Comparison of ENCODE assay signal across 26 cellular contexts in genomic region chr2:83585250-83585649, GRCh38.
DNase-seq lines count a peak whose midpoint lies in the region; ATAC-seq, FAIRE-seq and TF ChIP-seq lines count a peak whose summit lies in the region.
"Had no signal": no experiment of that assay in that cellular context is flagged by ENCODE, and none has a peak within 500 bp of the region (broad histone marks: within the 10 kb centered on the region; RNA-seq: fewer than 3 reads in every experiment).

No MANE protein-coding gene starts in this region.

- H3K56ac ChIP-seq in H1 (replicated peaks; ENCODE audit: insufficient read length, low read depth, low read length), result no peak overlapping the region

- H3K27me3 Mint-ChIP-seq in HFFc6 (ENCODE audit: insufficient read depth), result no peaks in the 10 kb centered on the region
- no peaks in the 10 kb centered on the region for H3K27me3 Mint-ChIP-seq in neural progenitor cell (ENCODE audit: insufficient read depth, low read depth)
- H3K27me3 Mint-ChIP-seq: activated CD8-positive, alpha-beta T cell treated with anti-CD3 and anti-CD28 coated beads for 36 hours; activated naive CD8-positive, alpha-beta T cell treated with anti-CD3 and anti-CD28 coated beads for 36 hours; B cell had no signal

- no peak for FAIRE-seq in H1 (lab: Jason Lieb, UNC)
- FAIRE-seq: GM12892, islet of Langerhans had no signal

- TF ChIP-seq POLR2A in H1 (IDR thresholded peaks at IDR 0.05; ENCODE audit: control extremely low read depth in 1 of 2, low read depth in 2 of 2, low read length in 2 of 2), result no peak

- no peak overlapping the region for H3K14ac ChIP-seq in H1 (ENCODE audit: insufficient read length)

- peaks cover 11% of the 10 kb centered on the region for H3F3A ChIP-seq in neural progenitor cell (ENCODE audit: low read depth)

- no peak overlapping the region for H2BK15ac ChIP-seq in H1 (ENCODE audit: low read length)

- H3K4me1 Mint-ChIP-seq in HFFc6 (ENCODE audit: low read depth) (no peaks in the 10 kb centered on the region), neural progenitor cell (peaks cover 19% of the 10 kb centered on the region)
- H3K4me1 Mint-ChIP-seq: activated naive CD8-positive, alpha-beta T cell treated with anti-CD3 and anti-CD28 coated beads for 36 hours; B cell; nephron progenitor cell; stimulated activated effector memory CD8-positive, alpha-beta T cell treated with anti-CD3 and anti-CD28 coated beads, Interleukin-12 subunit alpha, Interleukin-12 subunit beta, amount 100 ng/mL, for 72 hours had no signal

- no peaks in the 10 kb centered on the region for H4K20me1 ChIP-seq in H1 (replicated peaks in 1 of 2; ENCODE audit: control insufficient read depth in 1 of 2, insufficient read depth in 2 of 2, low read length in 2 of 2)
- no peaks in the 10 kb centered on the region for H4K20me1 ChIP-seq in neural progenitor cell (ENCODE audit: low read depth)

- CTCF ChIA-PET in H1 (lab: Charles Lee; ENCODE audit: partially characterized antibody), result no interaction called here

- H4K8ac ChIP-seq in H1 (ENCODE audit: extremely low read depth, insufficient read depth, low read length), result no peak overlapping the region

- H3K4me3 Mint-ChIP-seq in HFFc6, result no peak overlapping the region
- H3K4me3 Mint-ChIP-seq in neural progenitor cell, result peak overlapping the region; percentile 22
- H3K4me3 Mint-ChIP-seq: activated CD8-positive, alpha-beta T cell treated with anti-CD3 and anti-CD28 coated beads for 36 hours; activated naive CD8-positive, alpha-beta T cell treated with anti-CD3 and anti-CD28 coated beads for 36 hours; B cell; CD8-positive, alpha-beta T cell; nephron progenitor cell; stimulated activated effector memory CD8-positive, alpha-beta T cell treated with anti-CD3 and anti-CD28 coated beads, Interleukin-12 subunit alpha, Interleukin-12 subunit beta, amount 100 ng/mL, for 72 hours had no signal

- POLR2A ChIA-PET in H1 (lab: Charles Lee; ENCODE audit: partially characterized antibody), result no interaction called here

- H3K4me3 ChIP-seq in H1 (ENCODE audit: extremely low read depth in 1 of 4, insufficient read depth in 2 of 4, low read depth in 3 of 4, low read length in 4 of 4) (peak overlapping the region in 1 of 4 experiments; percentile 10; a peak in 1 of 8 replicates), neural progenitor cell (no peak overlapping the region)
- H3K4me3 ChIP-seq: SJSA1 had no signal

- no peaks in the 10 kb centered on the region for H3K79me1 ChIP-seq in H1 (ENCODE audit: low read depth, low read length)

- H3K27ac Mint-ChIP-seq in HFFc6 (peak overlapping the region; percentile 33; the same call in 1 of the 2 replicates), neural progenitor cell (peak overlapping the region; percentile 46)
- H3K27ac Mint-ChIP-seq: activated CD8-positive, alpha-beta T cell treated with anti-CD3 and anti-CD28 coated beads for 36 hours; activated naive CD8-positive, alpha-beta T cell treated with anti-CD3 and anti-CD28 coated beads for 36 hours; B cell; CD8-positive, alpha-beta T cell; nephron progenitor cell; stimulated activated effector memory CD8-positive, alpha-beta T cell treated with anti-CD3 and anti-CD28 coated beads, Interleukin-12 subunit alpha, Interleukin-12 subunit beta, amount 100 ng/mL, for 72 hours had no signal

- H3K23me2 ChIP-seq in H1 (ENCODE audit: low read depth, low read length), result no peaks in the 10 kb centered on the region

- H2BK5ac ChIP-seq in H1 (ENCODE audit: low read depth, low read length), result 0 out of 2 replicates have a peak overlapping the region, but pooled peaks have one; percentile 2

- H3K36me3 Mint-ChIP-seq in HFFc6 (ENCODE audit: low read depth) (no peaks in the 10 kb centered on the region; the same call in none of the 2 replicates), neural progenitor cell (no peaks in the 10 kb centered on the region)
- H3K36me3 Mint-ChIP-seq: activated naive CD8-positive, alpha-beta T cell treated with anti-CD3 and anti-CD28 coated beads for 36 hours; CD8-positive, alpha-beta T cell; stimulated activated effector memory CD8-positive, alpha-beta T cell treated with anti-CD3 and anti-CD28 coated beads, Interleukin-12 subunit alpha, Interleukin-12 subunit beta, amount 100 ng/mL, for 72 hours had no signal

- H2BK20ac ChIP-seq in H1 (ENCODE audit: low read length), result no peak overlapping the region

- H3K36me3 ChIP-seq in H1 (ENCODE audit: control insufficient read depth in 2 of 4, insufficient read depth in 4 of 4, low read length in 3 of 4) (no peaks in the 10 kb centered on the region), neural progenitor cell (peaks cover 3% of the 10 kb centered on the region)
- H3K36me3 ChIP-seq: SJSA1 had no signal

- no peak overlapping the region for H2AK5ac ChIP-seq in H1 (ENCODE audit: low read depth, low read length)

- H3K4me1 ChIP-seq in H1 (replicated peaks in 1 of 4; ENCODE audit: control insufficient read depth in 3 of 4, insufficient read depth in 4 of 4, low read length in 3 of 4) (peaks cover 0 to 9% (median 1%) of the 10 kb centered on the region in 4 experiments; a peak in 4 of 7 replicates), neural progenitor cell (peaks cover 24% of the 10 kb centered on the region)
- H3K4me1 ChIP-seq: SJSA1 had no signal

- H3K27me3 ChIP-seq in H1 (replicated peaks in 1 of 4; ENCODE audit: control insufficient read depth in 3 of 4, extremely low read depth in 1 of 4, insufficient read depth in 3 of 4, low read length in 3 of 4) (no peaks in the 10 kb centered on the region), neural progenitor cell (no peaks in the 10 kb centered on the region)
- H3K27me3 ChIP-seq: SJSA1 had no signal

- H3K9me3 Mint-ChIP-seq in HFFc6 (peaks cover 32% of the 10 kb centered on the region), neural progenitor cell (peaks cover 7% of the 10 kb centered on the region)
- H3K9me3 Mint-ChIP-seq: activated CD8-positive, alpha-beta T cell treated with anti-CD3 and anti-CD28 coated beads for 36 hours; nephron progenitor cell had no signal

- no peaks in the 10 kb centered on the region for H3K79me2 ChIP-seq in H1 (ENCODE audit: control insufficient read depth in 1 of 2, insufficient read depth in 2 of 2, low read length in 2 of 2)
- no peaks in the 10 kb centered on the region for H3K79me2 ChIP-seq in neural progenitor cell (ENCODE audit: low read depth)

- TF ChIP-seq CTCF in HFFc6 (IDR thresholded peaks at IDR 0.05), result no peak
- no peak for TF ChIP-seq CTCF in H1 (IDR thresholded peaks at IDR 0.05; ENCODE audit: control extremely low read depth in 1 of 3, insufficient read depth in 1 of 3, low read depth in 1 of 3, low read length in 3 of 3)
- TF ChIP-seq CTCF in neural progenitor cell (IDR thresholded peaks at IDR 0.05), result no peak

- H3K23ac ChIP-seq in H1 (ENCODE audit: insufficient read length), result no peak overlapping the region

- no peak overlapping the region for H2BK120ac ChIP-seq in H1 (replicated peaks; ENCODE audit: low read depth, low read length)

- no peak overlapping the region for H3K4ac ChIP-seq in H1 (replicated peaks; ENCODE audit: insufficient read length, low read depth, low read length)

- no peak for TF ChIP-seq EP300 in H1 (IDR thresholded peaks at IDR 0.05; ENCODE audit: borderline replicate concordance in 1 of 2, low read depth in 2 of 2, low read length in 2 of 2)

- no peaks in the 10 kb centered on the region for H3K9me3 ChIP-seq in H1 (ENCODE audit: insufficient read depth in 2 of 2, low read depth in 1 of 2, low read length in 1 of 2)
- no peaks in the 10 kb centered on the region for H3K9me3 ChIP-seq in neural progenitor cell (ENCODE audit: low read depth)
- H3K9me3 ChIP-seq: SJSA1 had no signal

- no peak overlapping the region for H3K9ac ChIP-seq in H1 (replicated peaks in 1 of 4; ENCODE audit: extremely low read depth in 1 of 4, low read depth in 3 of 4, low read length in 3 of 4)
- no peak overlapping the region for H3K9ac ChIP-seq in neural progenitor cell

- H4K91ac ChIP-seq in H1 (replicated peaks; ENCODE audit: insufficient read length, low read length), result no peak overlapping the region

- no peak overlapping the region for H2BK12ac ChIP-seq in H1 (ENCODE audit: low read depth, low read length)

- H3K27ac ChIP-seq in H1 (ENCODE audit: low read depth, low read length), result no peak overlapping the region
- H3K27ac ChIP-seq in neural progenitor cell, result peak overlapping the region; percentile 40
- H3K27ac ChIP-seq: SJSA1 had no signal

- TF ChIP-seq RAD21 in H1 (IDR thresholded peaks at IDR 0.05 in 1 of 2, conservative IDR thresholded peaks at IDR 0.05 in 1 of 2; ENCODE audit: low read depth in 2 of 2, low read length in 2 of 2), result no peak

- H3K4me2 ChIP-seq in H1 (ENCODE audit: insufficient read depth in 1 of 2, low read depth in 2 of 2, low read length in 2 of 2) (peak overlapping the region; percentile 25 to 39; a peak in 2 of 4 replicates), neural progenitor cell (peak overlapping the region; percentile 36)

- peak overlapping the region; percentile 70; the same call in 1 of the 2 replicates for H2AFZ ChIP-seq in H1 (ENCODE audit: low read length)
- H2AFZ ChIP-seq in neural progenitor cell (replicated peaks), result no peak overlapping the region

- H3K18ac ChIP-seq in H1 (ENCODE audit: extremely low read depth, low read length), result no peak overlapping the region

- WGBS in H1 (ENCODE audit: extremely low coverage in 1 of 2, insufficient coverage in 1 of 2, insufficient read length in 1 of 2, insufficient replicate concordance in 2 of 2, low coverage in 1 of 2, low lambda C conversion rate in 2 of 2, missing lambda C conversion rate in 1 of 2), 2 experiments, result 42% methylated on average over 2 of the region's 2 CpGs; no CpG with 5 or more reads in 1 of the 2 experiments

- H4K5ac ChIP-seq in H1 (ENCODE audit: insufficient read length, low read depth, low read length), result no peak overlapping the region

- no peak for DNase-seq in HFFc6
- DNase-seq in OCI-M1 (lab: John Stamatoyannopoulos, UW), result peak; percentile 60
- no peak for DNase-seq in H1 (ENCODE audit: low read depth in 1 of 2, low spot score in 2 of 2)
- DNase-seq in neural progenitor cell (ENCODE audit: low spot score), result no peak
- no peak for DNase-seq in HuH-7 (ENCODE audit: low spot score)
- DNase-seq in activated T-cell treated with anti-CD3 and anti-CD28 coated beads, Interleukin-2, amount 50 U/mL, for 1 hour, result no peak
- DNase-seq: activated CD4-positive, alpha-beta T cell treated with anti-CD3 and anti-CD28 coated beads for 1 hour; activated CD8-positive, alpha-beta T cell treated with anti-CD3 and anti-CD28 coated beads for 36 hours; activated effector memory CD4-positive, alpha-beta T cell treated with anti-CD3 and anti-CD28 coated beads, Interleukin-2, amount 50 U/mL, for 16 hours; activated naive CD8-positive, alpha-beta T cell treated with anti-CD3 and anti-CD28 coated beads for 36 hours; CD8-positive, alpha-beta T cell; DMS 273 treated with DMSO at 0.1 percent for 48 hours; Karpas-422; NCI-H1092; NCI-H187 treated with DMSO at 0.1 percent for 48 hours; nephron progenitor cell; stimulated activated CD4-positive, alpha-beta T cell treated with anti-CD3 and anti-CD28 coated beads, Interleukin-4, amount 100 ng/mL, for 24 hours; T-helper 2 cell; trophoblast cell had no signal

- ATAC-seq in HG03097 (IDR thresholded peaks at IDR 0.05; ENCODE audit: low FRiP score, unreplicated experiment) (no peak), HG03571 (IDR thresholded peaks at IDR 0.05; ENCODE audit: unreplicated experiment) (no peak)
- ATAC-seq: activated CD8-positive, alpha-beta T cell treated with anti-CD3 and anti-CD28 coated beads for 36 hours; CD8-positive, alpha-beta T cell; stimulated activated effector memory CD8-positive, alpha-beta T cell treated with anti-CD3 and anti-CD28 coated beads, Interleukin-12 subunit alpha, Interleukin-12 subunit beta, amount 100 ng/mL, for 72 hours had no signal
